27 cellular contexts compared by ENCODE assay signal in genomic region chr5:119926301-119926700, GRCh38.
DNase-seq lines count a peak whose midpoint lies in the region; ATAC-seq, FAIRE-seq and TF ChIP-seq lines count a peak whose summit lies in the region.
"Had no signal": no experiment of that assay in that cellular context is flagged by ENCODE, and none has a peak within 500 bp of the region (broad histone marks: within the 10 kb centered on the region; RNA-seq: fewer than 3 reads in every experiment).

No MANE protein-coding gene starts in this region.

- DNase-seq in DMS53 (lab: John Stamatoyannopoulos, UW) (peak; percentile 4), DMS53 treated with DMSO at 0.1 percent for 48 hours (lab: John Stamatoyannopoulos, UW; ENCODE audit: unreplicated experiment) (no peak), A549 (ENCODE audit: low read depth in 1 of 2, low spot score in 1 of 2) (no peak), bronchial epithelial cell (ENCODE audit: low read depth) (peak; percentile 2), epithelial cell of prostate (ENCODE audit: low read depth, low spot score) (peak; percentile 60), upper lobe of right lung (no peak)
- no peak for DNase-seq in effector memory CD4-positive, alpha-beta T cell
- DNase-seq: ACHN; BE2C; C1 segment of cervical spinal cord; CD4-positive, alpha-beta memory T cell; CD4-positive, CD25-positive, alpha-beta regulatory T cell; CD8-positive, alpha-beta memory T cell; COR-L47; DMS 273 treated with DMSO at 0.1 percent for 48 hours; DMS153; DMS79; DND-41; EL; GDM1 had no signal

- intact Hi-C loops in upper lobe of right lung (cut with DNase I): no loop called here

- no peak for TF ChIP-seq RAD21 in A549 (conservative IDR thresholded peaks at IDR 0.05 in 1 of 2, IDR thresholded peaks at IDR 0.05 in 1 of 2)

- no peaks in the 10 kb centered on the region for H3K36me3 ChIP-seq in bronchial epithelial cell (ENCODE audit: control insufficient read depth, insufficient read depth, low read length)
- no peaks in the 10 kb centered on the region for H3K36me3 ChIP-seq in effector memory CD4-positive, alpha-beta T cell (ENCODE audit: control insufficient read depth, insufficient read depth, low read length)
- H3K36me3 ChIP-seq in upper lobe of right lung: no peaks in the 10 kb centered on the region
- H3K36me3 ChIP-seq: BE2C, BLaER1 had no signal

- no peak overlapping the region for H3K4me3 Mint-ChIP-seq in stimulated activated memory B cell treated with anti-CD40 and anti-IgM and Interleukin-4, amounts not matched to agents 10 μg/mL and 1 μg/mL and 100 μg/mL, for 72 hours
- H3K4me3 Mint-ChIP-seq: CD14-positive monocyte; CD4-positive, alpha-beta memory T cell; CD8-positive, alpha-beta memory T cell had no signal

- H3K4me1 ChIP-seq in A549 (no peaks in the 10 kb centered on the region), upper lobe of right lung (no peaks in the 10 kb centered on the region)
- H3K4me1 ChIP-seq in effector memory CD4-positive, alpha-beta T cell (ENCODE audit: control insufficient read depth, insufficient read depth, low read length, poor library complexity, severe bottlenecking): no peaks in the 10 kb centered on the region
- H3K4me1 ChIP-seq: BE2C, BLaER1 had no signal

- WGBS in A549 (ENCODE audit: missing lambda C conversion rate): 41% methylated on average over 1 of the region's 1 CpG

- H3K27me3 Mint-ChIP-seq in stimulated activated memory B cell treated with anti-CD40 and anti-IgM and Interleukin-4, amounts not matched to agents 10 μg/mL and 1 μg/mL and 100 μg/mL, for 72 hours: peaks cover 6% of the 10 kb centered on the region
- H3K27me3 Mint-ChIP-seq: CD4-positive, alpha-beta memory T cell; CD4-positive, CD25-positive, alpha-beta regulatory T cell had no signal

- POLR2A ChIA-PET in A549 (lab: Yijun Ruan, JAX): no interaction called here

- no peak for TF ChIP-seq POLR2A in A549 (IDR thresholded peaks at IDR 0.05; ENCODE audit: low read length)

- H3K4me1 Mint-ChIP-seq in stimulated activated memory B cell treated with anti-CD40 and anti-IgM and Interleukin-4, amounts not matched to agents 10 μg/mL and 1 μg/mL and 100 μg/mL, for 72 hours: no peaks in the 10 kb centered on the region
- H3K4me1 Mint-ChIP-seq: CD14-positive monocyte; CD4-positive, alpha-beta memory T cell; CD4-positive, CD25-positive, alpha-beta regulatory T cell; CD8-positive, alpha-beta memory T cell had no signal

- CTCF ChIA-PET in A549 (lab: Yijun Ruan, JAX): no interaction called here

- no peak overlapping the region for H3K27ac ChIP-seq in A549
- H3K27ac ChIP-seq in epithelial cell of prostate: no peak overlapping the region
- no peak overlapping the region for H3K27ac ChIP-seq in effector memory CD4-positive, alpha-beta T cell (ENCODE audit: insufficient read depth, low read length, poor library complexity, severe bottlenecking)
- no peak overlapping the region for H3K27ac ChIP-seq in upper lobe of right lung
- H3K27ac ChIP-seq: 22Rv1, BLaER1 had no signal

- ATAC-seq in A549 (no peak), upper lobe of right lung (no peak)
- no peak for ATAC-seq in stimulated activated memory B cell treated with anti-CD40 and anti-IgM and Interleukin-4, amounts not matched to agents 10 μg/mL and 1 μg/mL and 100 μg/mL, for 72 hours
- ATAC-seq: GM12878 had no signal

- no peak overlapping the region for H3K27ac Mint-ChIP-seq in stimulated activated memory B cell treated with anti-CD40 and anti-IgM and Interleukin-4, amounts not matched to agents 10 μg/mL and 1 μg/mL and 100 μg/mL, for 72 hours
- H3K27ac Mint-ChIP-seq: CD14-positive monocyte; CD8-positive, alpha-beta memory T cell had no signal

- no peak overlapping the region for H3K4me3 ChIP-seq in A549
- H3K4me3 ChIP-seq in bronchial epithelial cell (ENCODE audit: low read depth, low read length): no peak overlapping the region
- no peak overlapping the region for H3K4me3 ChIP-seq in effector memory CD4-positive, alpha-beta T cell (ENCODE audit: insufficient read depth, low read depth, low read length, poor library complexity, severe bottlenecking)
- no peak overlapping the region for H3K4me3 ChIP-seq in upper lobe of right lung
- H3K4me3 ChIP-seq: BLaER1, GM12878 had no signal

- H3K4me2 ChIP-seq in A549: no peak overlapping the region
- H3K4me2 ChIP-seq: BLaER1 had no signal

- TF ChIP-seq CTCF in A549 (IDR thresholded peaks at IDR 0.05) (no peak), bronchial epithelial cell (IDR thresholded peaks at IDR 0.05; ENCODE audit: insufficient read depth, low read length, severe bottlenecking) (no peak), upper lobe of right lung (IDR thresholded peaks at IDR 0.05) (no peak)

- FAIRE-seq in A549 (lab: Jason Lieb, UNC) (peak; percentile 28), bronchial epithelial cell (lab: Jason Lieb, UNC) (no peak)
- FAIRE-seq: GM12878, GM12892, GM19239 had no signal

- no peaks in the 10 kb centered on the region for H3K9me3 Mint-ChIP-seq in stimulated activated memory B cell treated with anti-CD40 and anti-IgM and Interleukin-4, amounts not matched to agents 10 μg/mL and 1 μg/mL and 100 μg/mL, for 72 hours

- H3K27me3 ChIP-seq in bronchial epithelial cell (ENCODE audit: control insufficient read depth, insufficient read depth, low read length): no peaks in the 10 kb centered on the region
- H3K27me3 ChIP-seq in effector memory CD4-positive, alpha-beta T cell (replicated peaks; ENCODE audit: control insufficient read depth, insufficient read depth, low read length, poor library complexity, severe bottlenecking): no peaks in the 10 kb centered on the region
- no peaks in the 10 kb centered on the region for H3K27me3 ChIP-seq in upper lobe of right lung
- H3K27me3 ChIP-seq: BE2C, BLaER1 had no signal

- no peaks in the 10 kb centered on the region for H3K36me3 Mint-ChIP-seq in stimulated activated memory B cell treated with anti-CD40 and anti-IgM and Interleukin-4, amounts not matched to agents 10 μg/mL and 1 μg/mL and 100 μg/mL, for 72 hours
- H3K36me3 Mint-ChIP-seq: CD14-positive monocyte; CD4-positive, alpha-beta memory T cell; CD4-positive, CD25-positive, alpha-beta regulatory T cell; CD8-positive, alpha-beta memory T cell had no signal

- H3K9me3 ChIP-seq in A549: no peaks in the 10 kb centered on the region
- H3K9me3 ChIP-seq in effector memory CD4-positive, alpha-beta T cell (ENCODE audit: control insufficient read depth, low read length): no peaks in the 10 kb centered on the region
- no peaks in the 10 kb centered on the region for H3K9me3 ChIP-seq in upper lobe of right lung
- H3K9me3 ChIP-seq: BE2C, BLaER1 had no signal

- TF ChIP-seq EP300 in A549 (IDR thresholded peaks at IDR 0.05): no peak

TF ChIP-seq in A549, 52 proteins besides CTCF, POLR2A, EP300 and RAD21:
- TF ChIP-seq, protein P1, sequence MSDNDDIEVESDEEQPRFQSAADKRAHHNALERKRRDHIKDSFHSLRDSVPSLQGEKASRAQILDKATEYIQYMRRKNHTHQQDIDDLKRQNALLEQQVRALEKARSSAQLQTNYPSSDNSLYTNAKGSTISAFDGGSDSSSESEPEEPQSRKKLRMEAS (IDR thresholded peaks at IDR 0.05): no peak
- no peak for TF ChIP-seq KDM1A (IDR thresholded peaks at IDR 0.05; ENCODE audit: low read depth)
- no peak for TF ChIP-seq E2F6 (IDR thresholded peaks at IDR 0.05; ENCODE audit: borderline replicate concordance, low read depth)
- TF ChIP-seq SMC3 (IDR thresholded peaks at IDR 0.05): no peak
- TF ChIP-seq TFCP2L1 (CRISPR knock-in tag; IDR thresholded peaks at IDR 0.05): no peak
- no peak for TF ChIP-seq HEYL (CRISPR knock-in tag; IDR thresholded peaks at IDR 0.05)
- no peak for TF ChIP-seq ZSCAN20 (CRISPR knock-in tag; IDR thresholded peaks at IDR 0.05)
- TF ChIP-seq CHD2 (IDR thresholded peaks at IDR 0.05; ENCODE audit: low read length, partially characterized antibody): no peak
- no peak for TF ChIP-seq MAFK (IDR thresholded peaks at IDR 0.05; ENCODE audit: partially characterized antibody)
- TF ChIP-seq NR3C1 (IDR thresholded peaks at IDR 0.05): no peak
- no peak for TF ChIP-seq TP53 (CRISPR knock-in tag; IDR thresholded peaks at IDR 0.05)
- no peak for TF ChIP-seq PBX3 (IDR thresholded peaks at IDR 0.05)
- TF ChIP-seq ZC3H11A (IDR thresholded peaks at IDR 0.05): no peak
- TF ChIP-seq FOSL2 (IDR thresholded peaks at IDR 0.05): no peak
- TF ChIP-seq FOSL2 (CRISPR knock-in tag; IDR thresholded peaks at IDR 0.05): no peak
- TF ChIP-seq BHLHE40 (IDR thresholded peaks at IDR 0.05; ENCODE audit: low read depth, low read length): no peak
- no peak for TF ChIP-seq CEBPB (IDR thresholded peaks at IDR 0.05)
- TF ChIP-seq RCOR1 (IDR thresholded peaks at IDR 0.05; ENCODE audit: low read depth, low read length): no peak

Comparison
In these comparisons a context has a peak if more than half of its experiments do, and no peak if none do; other contexts are left out.
1. DNase-seq: peak in DMS53 (single experiment), bronchial epithelial cell (single experiment) and epithelial cell of prostate (single experiment); none in DMS53 treated with DMSO at 0.1 percent for 48 hours (single experiment), A549 (0 of 2), effector memory CD4-positive, alpha-beta T cell (0 of 3) and upper lobe of right lung (single experiment).